16 cellular contexts compared by ENCODE assay signal in genomic region chr7:34160261-34160752, GRCh38.
DNase-seq lines count a peak whose midpoint lies in the region; ATAC-seq and TF ChIP-seq lines count a peak whose summit lies in the region.
"Had no signal": no experiment of that assay in that cellular context is flagged by ENCODE, and none has a peak within 500 bp of the region (broad histone marks: within the 10 kb centered on the region; RNA-seq: fewer than 3 reads in every experiment).

No MANE protein-coding gene starts in this region.

- intact Hi-C loops in psoas muscle (cut with DNase I) (no loop called here), cardiac septum (cut with DNase I) (no loop called here), PC-3 (cut with micrococcal nuclease) (no loop called here)

- in situ Hi-C loops in G401 (cut with HindIII; ENCODE audit: low sequenced_read_pairs), result no loop called here

- H3K36me3 ChIP-seq in psoas muscle (ENCODE audit: insufficient read depth in 1 of 2, low read depth in 1 of 2), result no peaks in the 10 kb centered on the region
- H3K36me3 ChIP-seq in PC-3 (ENCODE audit: low read depth, low read length), result no peaks in the 10 kb centered on the region
- H3K36me3 ChIP-seq: gastroesophageal sphincter had no signal

- H3K27ac ChIP-seq in psoas muscle (no peak overlapping the region), PC-3 (ENCODE audit: low read length) (no peak overlapping the region)
- H3K27ac ChIP-seq: gastroesophageal sphincter had no signal

- H3K4me3 ChIP-seq in psoas muscle (no peak overlapping the region), PC-3 (ENCODE audit: low read length) (no peak overlapping the region)
- H3K4me3 ChIP-seq: gastroesophageal sphincter had no signal

- ATAC-seq in psoas muscle, result peak in 3 of 4 donors; percentile 38 to 81 (median 57)
- ATAC-seq in PC-3, result no peak
- ATAC-seq in HG02759 (IDR thresholded peaks at IDR 0.05; ENCODE audit: unreplicated experiment), result no peak
- ATAC-seq: gastroesophageal sphincter, HCT116, Panc1, WTC11 had no signal

- POLR2A ChIA-PET in PC-3 (lab: Charles Lee; ENCODE audit: unreplicated experiment), result no interaction called here

- no peak overlapping the region for H3K9ac ChIP-seq in PC-3 (ENCODE audit: low read length)

- H2AFZ ChIP-seq in PC-3 (ENCODE audit: low read length), result no peak overlapping the region

- 76 to 83% (median 78%) methylated on average over 2 of the region's 2 CpGs for WGBS in psoas muscle, 3 donors

- CTCF ChIA-PET in PC-3 (lab: Charles Lee), result no interaction called here

- H3K9me3 ChIP-seq in psoas muscle, result no peaks in the 10 kb centered on the region
- H3K9me3 ChIP-seq in PC-3 (ENCODE audit: low read length), result no peaks in the 10 kb centered on the region
- H3K9me3 ChIP-seq: gastroesophageal sphincter had no signal

- DNase-seq in G401 (ENCODE audit: low spot score) (peak; percentile 19), RPMI7951 (ENCODE audit: low read depth) (peak; percentile 98), fibroblast of gingiva (ENCODE audit: low read depth) (peak; percentile 36), psoas muscle (peak in 1 of 2 donors; percentile 32), DMS153 (lab: John Stamatoyannopoulos, UW) (no peak), cardiac septum (ENCODE audit: low spot score) (no peak), PC-3 (no peak)
- DNase-seq: activated effector memory CD4-positive, alpha-beta T cell treated with anti-CD3 and anti-CD28 coated beads, Interleukin-2, amount 50 U/mL, for 16 hours; DMS79 treated with DMSO at 0.1 percent for 48 hours; effector CD8-positive, alpha-beta T cell; NCI-H2081 treated with DMSO at 0.1 percent for 48 hours had no signal

- BruUV-seq in PC-3 (replicated peaks; lab: Mats Ljungman, UMichigan), result no TSS peak

- H3K27me3 ChIP-seq in psoas muscle (ENCODE audit: insufficient read depth in 3 of 3, low read length in 2 of 3) (no peaks in the 10 kb centered on the region), PC-3 (ENCODE audit: low read length) (no peaks in the 10 kb centered on the region; the same call in 1 of the 2 replicates)
- H3K27me3 ChIP-seq: gastroesophageal sphincter had no signal

- no peaks in the 10 kb centered on the region for H3K9me2 ChIP-seq in PC-3 (replicated peaks; ENCODE audit: low read length)

- no peaks in the 10 kb centered on the region for H4K20me1 ChIP-seq in PC-3 (ENCODE audit: low read length)

- no peak overlapping the region for H3K4me2 ChIP-seq in PC-3 (ENCODE audit: low read length)

- H3K79me2 ChIP-seq in PC-3 (ENCODE audit: low read length), result no peaks in the 10 kb centered on the region

- no peaks in the 10 kb centered on the region for H3F3A ChIP-seq in PC-3 (ENCODE audit: low read length, unreplicated experiment)

- H3K4me1 ChIP-seq in psoas muscle, result peaks cover 34% of the 10 kb centered on the region
- H3K4me1 ChIP-seq in PC-3 (ENCODE audit: insufficient read depth, low read length), result no peaks in the 10 kb centered on the region

- TF ChIP-seq CTCF in psoas muscle (IDR thresholded peaks at IDR 0.05) (no peak), PC-3 (conservative IDR thresholded peaks at IDR 0.05; ENCODE audit: low read depth, low read length) (no peak)

Comparison
In these comparisons a context has a peak if more than half of its experiments do, and no peak if none do; other contexts are left out.
1. DNase-seq: peak in G401 (single experiment), RPMI7951 (single experiment) and fibroblast of gingiva (single experiment); none in DMS153 (single experiment), cardiac septum (single experiment) and PC-3 (single experiment).
2. ATAC-seq: peak in psoas muscle (3 of 4); none in PC-3 (single experiment) and HG02759 (single experiment).